Comparison of ENCODE assay signal across 1 cellular context in genomic region chr10:60662917-60663614, GRCh38.
TF ChIP-seq lines count a peak whose summit lies in the region.

No MANE protein-coding gene starts in this region.

TF ChIP-seq in K562, 482 proteins besides CTCF, POLR2A, EP300 and RAD21 (continued from another document):
- TF ChIP-seq ZSCAN29 (IDR thresholded peaks at IDR 0.05), result no peak
- no peak for TF ChIP-seq ELF4 (CRISPR knock-in tag; IDR thresholded peaks at IDR 0.05)
- no peak for TF ChIP-seq JUNB (CRISPR knock-in tag; conservative IDR thresholded peaks at IDR 0.05)
- TF ChIP-seq HDAC6 (IDR thresholded peaks at IDR 0.05; ENCODE audit: low read depth, low read length), result no peak
- peak; percentile 57 for TF ChIP-seq CTBP1 (IDR thresholded peaks at IDR 0.05; ENCODE audit: borderline replicate concordance)
- 0 out of 2 replicates have a peak, but pooled peaks have one; percentile 23 for TF ChIP-seq CBFB (CRISPR knock-in tag; IDR thresholded peaks at IDR 0.05)
- 0 out of 2 replicates have a peak, but pooled peaks have one; percentile 11 for TF ChIP-seq CREM (IDR thresholded peaks at IDR 0.05; ENCODE audit: low read depth)
- TF ChIP-seq ZBTB26 (CRISPR knock-in tag; IDR thresholded peaks at IDR 0.05), result no peak
- TF ChIP-seq POLR2B (IDR thresholded peaks at IDR 0.05; ENCODE audit: low read depth, partially characterized antibody), result no peak
- no peak for TF ChIP-seq HNRNPH1 (optimal IDR thresholded peaks at IDR 0.05; ENCODE audit: low read depth, low read length)
